21 cellular contexts compared by ENCODE assay signal in genomic region chr11:12815931-12816494, GRCh38.
DNase-seq lines count a peak whose midpoint lies in the region; ATAC-seq, FAIRE-seq and TF ChIP-seq lines count a peak whose summit lies in the region.
"Had no signal": no experiment of that assay in that cellular context is flagged by ENCODE, and none has a peak within 500 bp of the region (broad histone marks: within the 10 kb centered on the region; RNA-seq: fewer than 3 reads in every experiment).

No MANE protein-coding gene starts in this region.

- no peak overlapping the region for H3K4me3 Mint-ChIP-seq in endothelial cell (ENCODE audit: unreplicated experiment)
- no peak overlapping the region for H3K4me3 Mint-ChIP-seq in nephron
- peak overlapping the region; percentile 5 for H3K4me3 Mint-ChIP-seq in type B pancreatic cell
- no peak overlapping the region for H3K4me3 Mint-ChIP-seq in naive thymus-derived CD4-positive, alpha-beta T cell
- H3K4me3 Mint-ChIP-seq: activated CD4-positive, alpha-beta memory T cell treated with anti-CD3 and anti-CD28 coated beads for 36 hours; activated naive CD8-positive, alpha-beta T cell treated with anti-CD3 and anti-CD28 coated beads for 36 hours; activated T-cell treated with anti-CD3 and anti-CD28 coated beads, Interleukin-2, amount 50 U/mL, for 72 hours; IgD-negative memory B cell; naive thymus-derived CD8-positive, alpha-beta T cell had no signal

- CTCF ChIA-PET in naive thymus-derived CD4-positive, alpha-beta T cell (lab: Charles Lee) = interaction anchor here (0.6 kb wide), 1 partner anchor 462 kb away, joined by 4 read pairs; no protein-coding TSS in a partner anchor

- H2AFZ ChIP-seq in KMS-11 (ENCODE audit: low read depth) = no peak overlapping the region

- H3K27ac ChIP-seq in KMS-11 = peak overlapping the region; percentile 81
- no peak overlapping the region for H3K27ac ChIP-seq in naive thymus-derived CD4-positive, alpha-beta T cell (ENCODE audit: low read depth, low read length)

- H3K4me1 Mint-ChIP-seq in endothelial cell (ENCODE audit: unreplicated experiment) = peaks cover 55% of the 10 kb centered on the region
- peaks cover 66% of the 10 kb centered on the region for H3K4me1 Mint-ChIP-seq in nephron
- H3K4me1 Mint-ChIP-seq in type B pancreatic cell (ENCODE audit: unreplicated experiment) = peaks cover 62% of the 10 kb centered on the region
- peaks cover 0 to 46% (median 5%) of the 10 kb centered on the region in 7 donors for H3K4me1 Mint-ChIP-seq in naive thymus-derived CD4-positive, alpha-beta T cell
- H3K4me1 Mint-ChIP-seq: activated naive CD8-positive, alpha-beta T cell treated with anti-CD3 and anti-CD28 coated beads for 36 hours; IgD-negative memory B cell had no signal

- H3K4me1 ChIP-seq in KMS-11 (ENCODE audit: low read depth, poor library complexity, severe bottlenecking) = peaks cover 52% of the 10 kb centered on the region
- H3K4me1 ChIP-seq in naive thymus-derived CD4-positive, alpha-beta T cell (ENCODE audit: control insufficient read depth in 2 of 2, insufficient read depth in 2 of 2, low read length in 2 of 2) = no peaks in the 10 kb centered on the region

- no peaks in the 10 kb centered on the region for H3K27me3 ChIP-seq in KMS-11 (ENCODE audit: insufficient read depth, low read depth)
- H3K27me3 ChIP-seq in naive thymus-derived CD4-positive, alpha-beta T cell (ENCODE audit: control insufficient read depth in 2 of 2, insufficient read depth in 2 of 2, low read length in 2 of 2) = no peaks in the 10 kb centered on the region
- H3K27me3 ChIP-seq: testis had no signal

- POLR2A ChIA-PET in naive thymus-derived CD4-positive, alpha-beta T cell (lab: Charles Lee) = no interaction called here

- no peak for FAIRE-seq in GM12892 (lab: Jason Lieb, UNC)
- FAIRE-seq: bronchial epithelial cell, GM18507, RCC 7860 had no signal

- H3K36me3 ChIP-seq in KMS-11 (ENCODE audit: insufficient read depth) = no peaks in the 10 kb centered on the region
- no peaks in the 10 kb centered on the region for H3K36me3 ChIP-seq in naive thymus-derived CD4-positive, alpha-beta T cell (ENCODE audit: control insufficient read depth in 2 of 3, insufficient read depth in 3 of 3, low read length in 3 of 3)

- intact Hi-C loops in naive thymus-derived CD4-positive, alpha-beta T cell (cut with micrococcal nuclease) = loop anchor here (2.0 kb wide), 3 partner anchors 143 to 483 kb away; no protein-coding TSS in a partner anchor

- peak overlapping the region; percentile 55; the same call in 1 of the 2 replicates for H3K9ac ChIP-seq in KMS-11

- H3K4me2 ChIP-seq in KMS-11 = peak overlapping the region; percentile 53

- no peaks in the 10 kb centered on the region for H3K9me3 ChIP-seq in naive thymus-derived CD4-positive, alpha-beta T cell (ENCODE audit: control insufficient read depth in 2 of 3, low read length in 3 of 3)
- H3K9me3 ChIP-seq: testis had no signal

- H3K27ac Mint-ChIP-seq in endothelial cell (ENCODE audit: unreplicated experiment) = peak overlapping the region; percentile 11
- H3K27ac Mint-ChIP-seq in nephron = peak overlapping the region; percentile 78 to 95 (median 91)
- H3K27ac Mint-ChIP-seq in type B pancreatic cell = peak overlapping the region; percentile 30
- H3K27ac Mint-ChIP-seq in naive thymus-derived CD4-positive, alpha-beta T cell = peak overlapping the region in 1 of 9 donors; percentile 47
- H3K27ac Mint-ChIP-seq: activated CD4-positive, alpha-beta memory T cell treated with anti-CD3 and anti-CD28 coated beads for 36 hours; activated naive CD8-positive, alpha-beta T cell treated with anti-CD3 and anti-CD28 coated beads for 36 hours; activated T-cell treated with anti-CD3 and anti-CD28 coated beads, Interleukin-2, amount 50 U/mL, for 72 hours; IgD-negative memory B cell had no signal

- H3K79me2 ChIP-seq in KMS-11 (ENCODE audit: insufficient read depth, low read depth) = peaks cover 48% of the 10 kb centered on the region; the same call in 1 of the 2 replicates

- H3K36me3 Mint-ChIP-seq in endothelial cell (ENCODE audit: low read depth, unreplicated experiment) (peaks cover 6% of the 10 kb centered on the region), nephron (ENCODE audit: low read depth) (peaks cover 6% of the 10 kb centered on the region), type B pancreatic cell (peaks cover 4% of the 10 kb centered on the region)
- H3K36me3 Mint-ChIP-seq in naive thymus-derived CD4-positive, alpha-beta T cell = peaks cover 0 to 2% (median 0%) of the 10 kb centered on the region in 5 donors
- H3K36me3 Mint-ChIP-seq: activated CD4-positive, alpha-beta memory T cell treated with anti-CD3 and anti-CD28 coated beads for 36 hours; activated naive CD8-positive, alpha-beta T cell treated with anti-CD3 and anti-CD28 coated beads for 36 hours; IgD-negative memory B cell; naive thymus-derived CD8-positive, alpha-beta T cell had no signal

- TF ChIP-seq POLR2A in GM12892 (IDR thresholded peaks at IDR 0.05; ENCODE audit: low read depth, low read length) = no peak

- DNase-seq in endothelial cell (ENCODE audit: low spot score) (no peak), type B pancreatic cell (ENCODE audit: extremely low spot score, unreplicated experiment) (no peak), NCI-H446 treated with DMSO at 0.1 percent for 48 hours (lab: John Stamatoyannopoulos, UW) (no peak), GM12892 (ENCODE audit: insufficient read length) (no peak)
- no peak for DNase-seq in naive thymus-derived CD4-positive, alpha-beta T cell
- DNase-seq: activated CD4-positive, alpha-beta memory T cell treated with anti-CD3 and anti-CD28 coated beads for 36 hours; activated naive CD8-positive, alpha-beta T cell treated with anti-CD3 and anti-CD28 coated beads for 36 hours; activated T-cell treated with anti-CD3 and anti-CD28 coated beads, Interleukin-2, amount 50 U/mL, for 72 hours; DMS 273 treated with DMSO at 0.1 percent for 48 hours; effector CD4-positive, alpha-beta T cell; naive thymus-derived CD8-positive, alpha-beta T cell; NCI-H1092 treated with DMSO at 0.1 percent for 48 hours; NCI-H2171; SW 1271; testis had no signal

- H3K9me3 Mint-ChIP-seq in endothelial cell (ENCODE audit: unreplicated experiment) (no peaks in the 10 kb centered on the region), nephron (no peaks in the 10 kb centered on the region), type B pancreatic cell (no peaks in the 10 kb centered on the region)
- peaks cover 0 to 4% (median 0%) of the 10 kb centered on the region in 11 donors for H3K9me3 Mint-ChIP-seq in naive thymus-derived CD4-positive, alpha-beta T cell
- H3K9me3 Mint-ChIP-seq: activated CD4-positive, alpha-beta memory T cell treated with anti-CD3 and anti-CD28 coated beads for 36 hours; activated naive CD8-positive, alpha-beta T cell treated with anti-CD3 and anti-CD28 coated beads for 36 hours; activated T-cell treated with anti-CD3 and anti-CD28 coated beads, Interleukin-2, amount 50 U/mL, for 72 hours had no signal

- ATAC-seq in naive thymus-derived CD4-positive, alpha-beta T cell = no peak
- ATAC-seq: activated T-cell treated with anti-CD3 and anti-CD28 coated beads, Interleukin-2, amount 50 U/mL, for 72 hours; naive thymus-derived CD8-positive, alpha-beta T cell had no signal

- H4K20me1 ChIP-seq in KMS-11 (ENCODE audit: insufficient read depth) = no peaks in the 10 kb centered on the region

- no peak overlapping the region for H3K4me3 ChIP-seq in KMS-11 (IDR thresholded peaks at IDR 0.05; ENCODE audit: insufficient read depth, low read depth, low read length)
- no peak overlapping the region for H3K4me3 ChIP-seq in naive thymus-derived CD4-positive, alpha-beta T cell (ENCODE audit: low read length)
- H3K4me3 ChIP-seq: testis had no signal

- H3K27me3 Mint-ChIP-seq in endothelial cell (ENCODE audit: unreplicated experiment) = peaks cover 12% of the 10 kb centered on the region
- no peaks in the 10 kb centered on the region for H3K27me3 Mint-ChIP-seq in nephron (ENCODE audit: low read depth)
- no peaks in the 10 kb centered on the region for H3K27me3 Mint-ChIP-seq in type B pancreatic cell
- H3K27me3 Mint-ChIP-seq in naive thymus-derived CD4-positive, alpha-beta T cell = peaks cover 28 to 40% (median 32%) of the 10 kb centered on the region in 5 donors

- TF ChIP-seq CTCF in KMS-11 (conservative IDR thresholded peaks at IDR 0.05; ENCODE audit: low read depth, low read length) (no peak), endothelial cell (IDR thresholded peaks at IDR 0.05; ENCODE audit: unreplicated experiment) (no peak), nephron (IDR thresholded peaks at IDR 0.05; ENCODE audit: unreplicated experiment in 3 of 3) (no peak), type B pancreatic cell (conservative IDR thresholded peaks at IDR 0.05) (no peak)
